ENCODE assay signal across 8 cellular contexts in the genomic region with DNA sequence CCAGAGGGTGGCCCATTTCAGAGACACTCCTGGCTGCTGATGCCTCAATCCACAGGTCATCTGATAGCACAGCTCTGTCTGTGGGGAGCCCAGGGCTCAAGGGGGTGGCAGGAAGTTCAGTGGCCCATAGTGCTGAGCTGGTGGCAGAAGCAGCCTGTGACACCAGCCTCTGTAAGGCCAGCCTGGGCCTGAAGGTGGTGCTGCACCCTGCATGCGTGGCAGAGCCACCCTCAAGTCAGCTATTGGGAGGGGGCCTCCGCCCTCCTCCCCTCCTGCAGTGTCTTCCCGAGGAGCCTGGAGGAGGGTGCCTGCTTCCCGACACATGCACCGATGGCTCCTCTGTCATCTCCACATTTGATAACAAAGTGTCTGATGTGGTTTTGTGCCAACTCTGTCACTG. TPM values are rescaled to one million over a fixed set of nuclear protein-coding genes. Genes with fewer than 3 reads are reported as not detected.
A peak's percentile ranks its signal among the peaks of the same experiment; 100 is the strongest.
DNase-seq lines count a peak whose midpoint lies in the region; FAIRE-seq and TF ChIP-seq lines count a peak whose summit lies in the region.

No MANE protein-coding gene starts in this region.

- intact Hi-C loops in kidney (cut with DNase I), result no loop called here

- H3F3A ChIP-seq in GM23248 (ENCODE audit: insufficient read depth), result no peaks in the 10 kb centered on the region

- H3K27ac ChIP-seq in GM23248 (no peak overlapping the region), neuronal stem cell (replicated peaks; ENCODE audit: low read length) (no peak overlapping the region), kidney (ENCODE audit: low read depth in 2 of 2, low read length in 2 of 2) (no peak overlapping the region)

- no peak overlapping the region for H4K91ac ChIP-seq in neuronal stem cell (ENCODE audit: low read depth, low read length, poor library complexity)

- H2BK12ac ChIP-seq in neuronal stem cell (ENCODE audit: low read length), result no peak overlapping the region

- H3K9ac ChIP-seq in GM23248, result no peak overlapping the region
- no peak overlapping the region for H3K9ac ChIP-seq in neuronal stem cell (ENCODE audit: low read depth, low read length, poor library complexity)
- H3K9ac ChIP-seq in kidney (ENCODE audit: low read length in 2 of 2), result no peak overlapping the region

- H4K20me1 ChIP-seq in GM23248 (ENCODE audit: insufficient read depth), result no peaks in the 10 kb centered on the region

- H2BK5ac ChIP-seq in neuronal stem cell (ENCODE audit: low read length), result no peak overlapping the region

- no peak overlapping the region for H4K8ac ChIP-seq in neuronal stem cell (ENCODE audit: low read depth, low read length)

- peaks cover 8% of the 10 kb centered on the region; the same call in 1 of the 2 replicates for H3K4me1 ChIP-seq in GM23248 (ENCODE audit: insufficient read depth)
- peaks cover 0 to 1% of the 10 kb centered on the region in 2 donors for H3K4me1 ChIP-seq in neuronal stem cell (ENCODE audit: control insufficient read depth in 2 of 2, insufficient read depth in 1 of 2, low read depth in 1 of 2, low read length in 2 of 2)
- H3K4me1 ChIP-seq in kidney (ENCODE audit: control insufficient read depth in 1 of 2, insufficient read depth in 1 of 2, low read depth in 1 of 2, low read length in 2 of 2), result peaks cover 16 to 23% of the 10 kb centered on the region in 2 donors

- no peak overlapping the region for H2AFZ ChIP-seq in GM23248
- no peak overlapping the region for H2AFZ ChIP-seq in neuronal stem cell (ENCODE audit: low read length)

- H3K14ac ChIP-seq in neuronal stem cell (ENCODE audit: low read length), result no peak overlapping the region

- H2BK120ac ChIP-seq in neuronal stem cell (ENCODE audit: low read depth, low read length), result no peak overlapping the region

- WGBS in GM23248 (ENCODE audit: low coverage in 1 of 2, low lambda C conversion rate in 2 of 2, missing lambda C conversion rate in 2 of 2), 2 experiments, result 36 to 43% methylated on average over 5 of the region's 5 CpGs
- no CpG with 5 or more reads among the region's 5 CpGs for WGBS in neuronal stem cell (ENCODE audit: extremely low coverage in 2 of 2, insufficient read length in 2 of 2, insufficient replicate concordance in 1 of 2), 2 donors

- in situ Hi-C loops in GM23248 (cut with MboI), result no loop called here

- no peak overlapping the region for H3K4ac ChIP-seq in neuronal stem cell (ENCODE audit: low read length)

- H3K4me2 ChIP-seq in GM23248 (ENCODE audit: unreplicated experiment) (no peak overlapping the region), neuronal stem cell (ENCODE audit: insufficient read depth, low read length, poor library complexity, severe bottlenecking) (no peak overlapping the region)

- no peak overlapping the region for H3K18ac ChIP-seq in neuronal stem cell (ENCODE audit: low read length)

- H3K36me3 ChIP-seq in GM23248 (ENCODE audit: low read depth) (no peaks in the 10 kb centered on the region), bronchial epithelial cell (ENCODE audit: control insufficient read depth, insufficient read depth, low read length) (no peaks in the 10 kb centered on the region), neuronal stem cell (replicated peaks in 1 of 2; ENCODE audit: control insufficient read depth in 2 of 2, insufficient read depth in 2 of 2, low read length in 2 of 2) (no peaks in the 10 kb centered on the region), kidney (ENCODE audit: control insufficient read depth in 1 of 2, insufficient read depth in 2 of 2, low read length in 2 of 2) (no peaks in the 10 kb centered on the region)

- peak; percentile 52 for TF ChIP-seq CTCF in bronchial epithelial cell (IDR thresholded peaks at IDR 0.05; ENCODE audit: insufficient read depth, low read length, severe bottlenecking)
- TF ChIP-seq CTCF in kidney (IDR thresholded peaks at IDR 0.05; ENCODE audit: borderline replicate concordance, extremely low read depth, insufficient read depth), result no peak

- H3K27me3 ChIP-seq in GM23248 (replicated peaks; ENCODE audit: insufficient read depth) (no peaks in the 10 kb centered on the region), bronchial epithelial cell (ENCODE audit: control insufficient read depth, insufficient read depth, low read length) (no peaks in the 10 kb centered on the region), neuronal stem cell (ENCODE audit: control insufficient read depth in 3 of 3, insufficient read depth in 3 of 3, low read depth in 1 of 3, low read length in 3 of 3) (peaks cover 0 to 12% (median 0%) of the 10 kb centered on the region in 3 experiments)

- H2AK5ac ChIP-seq in neuronal stem cell (ENCODE audit: low read depth, low read length), result no peak overlapping the region

- no peaks in the 10 kb centered on the region for H3K79me2 ChIP-seq in GM23248 (ENCODE audit: insufficient read depth)

- no peak overlapping the region for H3K23ac ChIP-seq in neuronal stem cell (ENCODE audit: low read depth, low read length, poor library complexity)

- no peaks in the 10 kb centered on the region for H3K79me1 ChIP-seq in neuronal stem cell (ENCODE audit: low read depth, low read length)

- no peaks in the 10 kb centered on the region for H3K9me3 ChIP-seq in GM23248 (ENCODE audit: low read depth)
- H3K9me3 ChIP-seq in neuronal stem cell (replicated peaks in 1 of 2; ENCODE audit: control insufficient read depth in 2 of 2, insufficient read depth in 1 of 2, low read depth in 1 of 2, low read length in 2 of 2), result no peaks in the 10 kb centered on the region
- no peaks in the 10 kb centered on the region for H3K9me3 ChIP-seq in kidney (ENCODE audit: control insufficient read depth in 1 of 2, low read length in 2 of 2)

- no peak overlapping the region for H2BK15ac ChIP-seq in neuronal stem cell (ENCODE audit: low read length)

- no peaks in the 10 kb centered on the region for H3K9me2 ChIP-seq in GM23248 (ENCODE audit: insufficient read depth)

- FAIRE-seq in bronchial epithelial cell (lab: Jason Lieb, UNC) (no peak), kidney (lab: Jason Lieb, UNC) (no peak)

- peak; percentile 23 for DNase-seq in activated T-cell treated with anti-CD3 and anti-CD28 coated beads for 48 hours (ENCODE audit: low read depth)
- no peak for DNase-seq in activated T-cell treated with anti-CD3 and anti-CD28 coated beads, Interleukin-2, amount 50 U/mL, for 1 hour
- peak; percentile 25 for DNase-seq in GM23248
- peak; percentile 9 to 26 for DNase-seq in Kasumi-1 (lab: John Stamatoyannopoulos, UW)
- no peak for DNase-seq in bronchial epithelial cell (ENCODE audit: low read depth)
- peak; percentile 8 for DNase-seq in neuronal stem cell (ENCODE audit: low spot score)
- DNase-seq in kidney, result no peak
- DNase-seq in NCI-H187 (lab: John Stamatoyannopoulos, UW), result no peak

- H3K4me3 ChIP-seq in GM23248 (no peak overlapping the region), bronchial epithelial cell (ENCODE audit: low read depth, low read length) (no peak overlapping the region), neuronal stem cell (ENCODE audit: low read length in 2 of 2) (no peak overlapping the region), kidney (ENCODE audit: low read length in 2 of 2) (no peak overlapping the region)

RNA-seq across cellular contexts. Expression of a gene that starts 3.0 kb away (rescaled TPM):
- total RNA-seq in GM23248 (2014; rRNA removed; shearing (Covaris generic)), result not detected in 2 replicates
- not detected in 2 replicates for polyA plus RNA-seq in GM23248 (2016; fragmentation: Nextera tagmentation; extraction: Ambion mirVana)
- not detected in 2 replicates for total RNA-seq in bronchial epithelial cell
- 0.03 TPM for polyA plus RNA-seq in neuronal stem cell (2013, experiment 1 of 2)
- polyA plus RNA-seq in neuronal stem cell (2013, experiment 2 of 2), result 0.03 TPM
- total RNA-seq in kidney, result 6.7 TPM
- polyA plus RNA-seq in kidney (ENCODE audit: insufficient read depth, low read depth, low replicate concordance), result 10.1 TPM

RNA-seq across cellular contexts. Expression of a gene that starts 21.4 kb away (rescaled TPM):
- total RNA-seq in GM23248 (2014; rRNA removed; shearing (Covaris generic)), result 2.1 and 6.6 TPM in 2 replicates
- polyA plus RNA-seq in GM23248 (2016; fragmentation: Nextera tagmentation; extraction: Ambion mirVana) (1.7 and 2.3 TPM in 2 replicates), kidney (ENCODE audit: insufficient read depth, low read depth, low replicate concordance) (5.2 TPM)
- total RNA-seq in bronchial epithelial cell (0.53 and 2.7 TPM in 2 replicates), kidney (15.0 TPM)
- polyA plus RNA-seq in neuronal stem cell (2013, experiment 1 of 2), result 0.91 TPM
- 0.94 TPM for polyA plus RNA-seq in neuronal stem cell (2013, experiment 2 of 2)

RNA-seq across cellular contexts. Expression of a gene that starts 41.3 kb away (rescaled TPM):
- total RNA-seq in GM23248 (2014; rRNA removed; shearing (Covaris generic)), result not detected in 2 replicates
- 0.08 TPM in 1 of 2 replicates, not detected in the other for polyA plus RNA-seq in GM23248 (2016; fragmentation: Nextera tagmentation; extraction: Ambion mirVana)
- total RNA-seq in bronchial epithelial cell, result not detected in 2 replicates
- not detected for polyA plus RNA-seq in neuronal stem cell (2013, experiment 1 of 2)
- polyA plus RNA-seq in neuronal stem cell (2013, experiment 2 of 2), result not detected
- 1.2 TPM for total RNA-seq in kidney
- polyA plus RNA-seq in kidney (ENCODE audit: insufficient read depth, low read depth, low replicate concordance), result not detected

RNA-seq across cellular contexts. Expression of a gene that starts 59.7 kb away (rescaled TPM):
- not detected in 2 replicates for total RNA-seq in GM23248 (2014; rRNA removed; shearing (Covaris generic))
- polyA plus RNA-seq in GM23248 (2016; fragmentation: Nextera tagmentation; extraction: Ambion mirVana), result 0.74 and 1.2 TPM in 2 replicates
- total RNA-seq in bronchial epithelial cell, result 0.26 TPM in 1 of 2 replicates, not detected in the other
- 0.79 TPM for polyA plus RNA-seq in neuronal stem cell (2013, experiment 1 of 2)
- 0.64 TPM for polyA plus RNA-seq in neuronal stem cell (2013, experiment 2 of 2)
- total RNA-seq in kidney, result 3.2 TPM
- 7.3 TPM for polyA plus RNA-seq in kidney (ENCODE audit: insufficient read depth, low read depth, low replicate concordance)

Comparison
In these comparisons a context has a peak if more than half of its experiments do, and no peak if none do; other contexts are left out.
1. DNase-seq: peak in activated T-cell treated with anti-CD3 and anti-CD28 coated beads for 48 hours (single experiment), GM23248 (single experiment), Kasumi-1 (2 of 2) and neuronal stem cell (single experiment); none in activated T-cell treated with anti-CD3 and anti-CD28 coated beads, Interleukin-2, amount 50 U/mL, for 1 hour (single experiment), bronchial epithelial cell (single experiment), kidney (single experiment) and NCI-H187 (0 of 2).